In genomic region chr17:77160032-77160876, GRCh38 we compare ENCODE assay signal across 10 cellular contexts. TPM values are rescaled to one million over a fixed set of nuclear protein-coding genes. Genes with fewer than 3 reads are reported as not detected.
A peak's percentile ranks its signal among the peaks of the same experiment; 100 is the strongest.
DNase-seq lines count a peak whose midpoint lies in the region; ATAC-seq and TF ChIP-seq lines count a peak whose summit lies in the region.
"Had no signal": no experiment of that assay in that cellular context is flagged by ENCODE, and none has a peak within 500 bp of the region (broad histone marks: within the 10 kb centered on the region; RNA-seq: fewer than 3 reads in every experiment).

No MANE protein-coding gene starts in this region.

- no peak overlapping the region for H3K4me3 ChIP-seq in sigmoid colon

- no peak overlapping the region for H3K4me3 Mint-ChIP-seq in activated CD4-positive, alpha-beta T cell treated with anti-CD3 and anti-CD28 coated beads, Interleukin-2, amount 10 ng/mL, durations not matched to agents 24 days and 14 days
- H3K4me3 Mint-ChIP-seq in CD4-positive, alpha-beta T cell: no peak overlapping the region

- no peak for TF ChIP-seq CTCF in sigmoid colon (IDR thresholded peaks at IDR 0.05)
- no peak for TF ChIP-seq CTCF in CD4-positive, alpha-beta T cell (IDR thresholded peaks at IDR 0.05)

- WGBS in sigmoid colon, 2 donors: 64 to 66% methylated on average over 6 of the region's 6 CpGs

- CTCF ChIA-PET in CD4-positive, alpha-beta T cell (lab: Charles Lee): interaction anchor here (0.6 to 1.5 kb wide), 3 partner anchors 39 to 343 kb away, joined by 3 to 5 read pairs (median 3); no protein-coding TSS in a partner anchor

- no peaks in the 10 kb centered on the region for H3K27me3 Mint-ChIP-seq in activated CD4-positive, alpha-beta T cell treated with anti-CD3 and anti-CD28 coated beads, Interleukin-2, amount 10 ng/mL, durations not matched to agents 24 days and 14 days
- no peaks in the 10 kb centered on the region for H3K27me3 Mint-ChIP-seq in CD4-positive, alpha-beta T cell

- H3K27me3 ChIP-seq in sigmoid colon: no peaks in the 10 kb centered on the region
- H3K27me3 ChIP-seq in CD4-positive, alpha-beta T cell (ENCODE audit: control insufficient read depth, insufficient read depth, low read length): no peaks in the 10 kb centered on the region

- peaks cover 7% of the 10 kb centered on the region for H3K9me3 Mint-ChIP-seq in activated CD4-positive, alpha-beta T cell treated with anti-CD3 and anti-CD28 coated beads, Interleukin-2, amount 10 ng/mL, durations not matched to agents 24 days and 14 days
- no peaks in the 10 kb centered on the region for H3K9me3 Mint-ChIP-seq in CD4-positive, alpha-beta T cell

- peaks cover 42% of the 10 kb centered on the region for H3K36me3 Mint-ChIP-seq in activated CD4-positive, alpha-beta T cell treated with anti-CD3 and anti-CD28 coated beads, Interleukin-2, amount 10 ng/mL, durations not matched to agents 24 days and 14 days (ENCODE audit: low read depth)
- peaks cover 32% of the 10 kb centered on the region for H3K36me3 Mint-ChIP-seq in CD4-positive, alpha-beta T cell (ENCODE audit: low read depth)

- peaks cover 40% of the 10 kb centered on the region for H3K4me1 Mint-ChIP-seq in activated CD4-positive, alpha-beta T cell treated with anti-CD3 and anti-CD28 coated beads, Interleukin-2, amount 10 ng/mL, durations not matched to agents 24 days and 14 days
- H3K4me1 Mint-ChIP-seq in CD4-positive, alpha-beta T cell (ENCODE audit: low read depth): peaks cover 68% of the 10 kb centered on the region

- no peak overlapping the region for H3K27ac Mint-ChIP-seq in activated CD4-positive, alpha-beta T cell treated with anti-CD3 and anti-CD28 coated beads, Interleukin-2, amount 10 ng/mL, durations not matched to agents 24 days and 14 days
- H3K27ac Mint-ChIP-seq in CD4-positive, alpha-beta T cell: no peak overlapping the region

- TF ChIP-seq POLR2A in sigmoid colon (IDR thresholded peaks at IDR 0.05): no peak

- no peak for TF ChIP-seq EP300 in sigmoid colon (IDR thresholded peaks at IDR 0.05)

- no peaks in the 10 kb centered on the region for H3K36me3 ChIP-seq in sigmoid colon

- POLR2A ChIA-PET in CD4-positive, alpha-beta T cell (lab: Charles Lee): interaction anchor here (0.5 to 0.8 kb wide), 2 partner anchors 20 to 976 kb away, joined by 3 read pairs; partner anchors contain the start of gene SEC14L1

- DNase-seq in GM03348 (ENCODE audit: low spot score) (peak; percentile 9), NCI-H2196 treated with DMSO at 0.1 percent for 48 hours (lab: John Stamatoyannopoulos, UW; ENCODE audit: unreplicated experiment) (peak; percentile 54), dedifferentiated amniotic fluid mesenchymal stem cell (ENCODE audit: extremely low spot score) (peak; percentile 34), sigmoid colon (no peak), RPMI8226 (no peak)
- no peak for DNase-seq in activated CD4-positive, alpha-beta T cell treated with anti-CD3 and anti-CD28 coated beads, Interleukin-2, amount 10 ng/mL, durations not matched to agents 24 days and 14 days
- no peak for DNase-seq in CD4-positive, alpha-beta T cell
- DNase-seq: kidney glomerular epithelial cell had no signal

- peak overlapping the region in 3 of 4 donors; percentile 12 to 33 (median 31) for H3K27ac ChIP-seq in sigmoid colon
- H3K27ac ChIP-seq in CD4-positive, alpha-beta T cell (ENCODE audit: low read depth, low read length): no peak overlapping the region

- no peak for ATAC-seq in HG02970 (IDR thresholded peaks at IDR 0.05; ENCODE audit: low FRiP score, unreplicated experiment)
- no peak for ATAC-seq in CD4-positive, alpha-beta T cell (ENCODE audit: poor library complexity)
- ATAC-seq: esophagus mucosa had no signal

- intact Hi-C loops in sigmoid colon (cut with DNase I): no loop called here
- intact Hi-C loops in activated CD4-positive, alpha-beta T cell treated with anti-CD3 and anti-CD28 coated beads, Interleukin-2, amount 10 ng/mL, durations not matched to agents 24 days and 14 days (cut with micrococcal nuclease): no loop called here
- intact Hi-C loops in CD4-positive, alpha-beta T cell (cut with DNase I, micrococcal nuclease): no loop called here

- H3K4me1 ChIP-seq in sigmoid colon: peaks cover 0 to 52% (median 43%) of the 10 kb centered on the region in 4 donors

- no peaks in the 10 kb centered on the region for H3K9me3 ChIP-seq in sigmoid colon
- no peaks in the 10 kb centered on the region for H3K9me3 ChIP-seq in CD4-positive, alpha-beta T cell (ENCODE audit: control insufficient read depth, low read length)

RNA-seq across cellular contexts. Expression of gene SEC14L1, which starts 19.5 kb away (rescaled TPM):
- 10 to 100 TPM; 18.9 to 39.9 (median 24.4) TPM for total RNA-seq in sigmoid colon
- polyA plus RNA-seq in sigmoid colon: 10 to 100 TPM in 2 of 3 donors, 1 to 10 TPM in 1; 9.6 to 33.4 (median 20.1) TPM
- 71.4 and 73.1 TPM in 2 replicates for total RNA-seq in activated CD4-positive, alpha-beta T cell treated with anti-CD3 and anti-CD28 coated beads, Interleukin-2, amount 10 ng/mL, durations not matched to agents 24 days and 14 days
- 10 to 100 TPM; 97.3 to 98.5 TPM for total RNA-seq in CD4-positive, alpha-beta T cell

Comparison
In these comparisons a context has a peak if more than half of its experiments do, and no peak if none do; other contexts are left out.
1. DNase-seq: peak in GM03348 (single experiment), NCI-H2196 treated with DMSO at 0.1 percent for 48 hours (single experiment) and dedifferentiated amniotic fluid mesenchymal stem cell (single experiment); none in sigmoid colon (single experiment), RPMI8226 (single experiment), activated CD4-positive, alpha-beta T cell treated with anti-CD3 and anti-CD28 coated beads, Interleukin-2, amount 10 ng/mL, durations not matched to agents 24 days and 14 days (single experiment) and CD4-positive, alpha-beta T cell (0 of 10).